Comparison of ENCODE assay signal across 1 cellular context in genomic region chr4:54678826-54679225, GRCh38.
TF ChIP-seq lines count a peak whose summit lies in the region.

No MANE protein-coding gene starts in this region.

TF ChIP-seq in GM23338, 12 proteins besides CTCF, POLR2A, EP300 and RAD21 (continued from another document):
- TF ChIP-seq, protein P1, sequence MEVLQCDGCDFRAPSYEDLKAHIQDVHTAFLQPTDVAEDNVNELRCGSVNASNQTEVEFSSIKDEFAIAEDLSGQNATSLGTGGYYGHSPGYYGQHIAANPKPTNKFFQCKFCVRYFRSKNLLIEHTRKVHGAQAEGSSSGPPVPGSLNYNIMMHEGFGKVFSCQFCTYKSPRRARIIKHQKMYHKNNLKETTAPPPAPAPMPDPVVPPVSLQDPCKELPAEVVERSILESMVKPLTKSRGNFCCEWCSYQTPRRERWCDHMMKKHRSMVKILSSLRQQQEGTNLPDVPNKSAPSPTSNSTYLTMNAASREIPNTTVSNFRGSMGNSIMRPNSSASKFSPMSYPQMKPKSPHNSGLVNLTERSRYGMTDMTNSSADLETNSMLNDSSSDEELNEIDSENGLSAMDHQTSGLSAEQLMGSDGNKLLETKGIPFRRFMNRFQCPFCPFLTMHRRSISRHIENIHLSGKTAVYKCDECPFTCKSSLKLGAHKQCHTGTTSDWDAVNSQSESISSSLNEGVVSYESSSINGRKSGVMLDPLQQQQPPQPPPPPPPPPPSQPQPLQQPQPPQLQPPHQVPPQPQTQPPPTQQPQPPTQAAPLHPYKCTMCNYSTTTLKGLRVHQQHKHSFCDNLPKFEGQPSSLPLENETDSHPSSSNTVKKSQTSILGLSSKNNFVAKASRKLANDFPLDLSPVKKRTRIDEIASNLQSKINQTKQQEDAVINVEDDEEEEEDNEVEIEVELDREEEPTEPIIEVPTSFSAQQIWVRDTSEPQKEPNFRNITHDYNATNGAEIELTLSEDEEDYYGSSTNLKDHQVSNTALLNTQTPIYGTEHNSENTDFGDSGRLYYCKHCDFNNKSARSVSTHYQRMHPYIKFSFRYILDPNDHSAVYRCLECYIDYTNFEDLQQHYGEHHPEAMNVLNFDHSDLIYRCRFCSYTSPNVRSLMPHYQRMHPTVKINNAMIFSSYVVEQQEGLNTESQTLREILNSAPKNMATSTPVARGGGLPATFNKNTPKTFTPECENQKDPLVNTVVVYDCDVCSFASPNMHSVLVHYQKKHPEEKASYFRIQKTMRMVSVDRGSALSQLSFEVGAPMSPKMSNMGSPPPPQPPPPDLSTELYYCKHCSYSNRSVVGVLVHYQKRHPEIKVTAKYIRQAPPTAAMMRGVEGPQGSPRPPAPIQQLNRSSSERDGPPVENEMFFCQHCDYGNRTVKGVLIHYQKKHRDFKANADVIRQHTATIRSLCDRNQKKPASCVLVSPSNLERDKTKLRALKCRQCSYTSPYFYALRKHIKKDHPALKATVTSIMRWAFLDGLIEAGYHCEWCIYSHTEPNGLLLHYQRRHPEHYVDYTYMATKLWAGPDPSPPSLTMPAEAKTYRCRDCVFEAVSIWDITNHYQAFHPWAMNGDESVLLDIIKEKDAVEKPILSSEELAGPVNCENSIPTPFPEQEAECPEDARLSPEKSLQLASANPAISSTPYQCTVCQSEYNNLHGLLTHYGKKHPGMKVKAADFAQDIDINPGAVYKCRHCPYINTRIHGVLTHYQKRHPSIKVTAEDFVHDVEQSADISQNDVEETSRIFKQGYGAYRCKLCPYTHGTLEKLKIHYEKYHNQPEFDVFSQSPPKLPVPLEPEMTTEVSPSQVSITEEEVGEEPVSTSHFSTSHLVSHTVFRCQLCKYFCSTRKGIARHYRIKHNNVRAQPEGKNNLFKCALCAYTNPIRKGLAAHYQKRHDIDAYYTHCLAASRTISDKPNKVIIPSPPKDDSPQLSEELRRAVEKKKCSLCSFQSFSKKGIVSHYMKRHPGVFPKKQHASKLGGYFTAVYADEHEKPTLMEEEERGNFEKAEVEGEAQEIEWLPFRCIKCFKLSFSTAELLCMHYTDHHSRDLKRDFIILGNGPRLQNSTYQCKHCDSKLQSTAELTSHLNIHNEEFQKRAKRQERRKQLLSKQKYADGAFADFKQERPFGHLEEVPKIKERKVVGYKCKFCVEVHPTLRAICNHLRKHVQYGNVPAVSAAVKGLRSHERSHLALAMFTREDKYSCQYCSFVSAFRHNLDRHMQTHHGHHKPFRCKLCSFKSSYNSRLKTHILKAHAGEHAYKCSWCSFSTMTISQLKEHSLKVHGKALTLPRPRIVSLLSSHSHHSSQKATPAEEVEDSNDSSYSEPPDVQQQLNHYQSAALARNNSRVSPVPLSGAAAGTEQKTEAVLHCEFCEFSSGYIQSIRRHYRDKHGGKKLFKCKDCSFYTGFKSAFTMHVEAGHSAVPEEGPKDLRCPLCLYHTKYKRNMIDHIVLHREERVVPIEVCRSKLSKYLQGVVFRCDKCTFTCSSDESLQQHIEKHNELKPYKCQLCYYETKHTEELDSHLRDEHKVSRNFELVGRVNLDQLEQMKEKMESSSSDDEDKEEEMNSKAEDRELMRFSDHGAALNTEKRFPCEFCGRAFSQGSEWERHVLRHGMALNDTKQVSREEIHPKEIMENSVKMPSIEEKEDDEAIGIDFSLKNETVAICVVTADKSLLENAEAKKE (CRISPR knock-in tag; IDR thresholded peaks at IDR 0.05): no peak
- TF ChIP-seq ZNF331 (CRISPR knock-in tag; IDR thresholded peaks at IDR 0.05; ENCODE audit: low read depth) (no peak), NANOG (IDR thresholded peaks at IDR 0.05; ENCODE audit: borderline replicate concordance) (no peak), ZNF114 (CRISPR knock-in tag; IDR thresholded peaks at IDR 0.05) (no peak), CREB1 (CRISPR knock-in tag; IDR thresholded peaks at IDR 0.05; ENCODE audit: low read depth) (no peak)
